In the genomic region with DNA sequence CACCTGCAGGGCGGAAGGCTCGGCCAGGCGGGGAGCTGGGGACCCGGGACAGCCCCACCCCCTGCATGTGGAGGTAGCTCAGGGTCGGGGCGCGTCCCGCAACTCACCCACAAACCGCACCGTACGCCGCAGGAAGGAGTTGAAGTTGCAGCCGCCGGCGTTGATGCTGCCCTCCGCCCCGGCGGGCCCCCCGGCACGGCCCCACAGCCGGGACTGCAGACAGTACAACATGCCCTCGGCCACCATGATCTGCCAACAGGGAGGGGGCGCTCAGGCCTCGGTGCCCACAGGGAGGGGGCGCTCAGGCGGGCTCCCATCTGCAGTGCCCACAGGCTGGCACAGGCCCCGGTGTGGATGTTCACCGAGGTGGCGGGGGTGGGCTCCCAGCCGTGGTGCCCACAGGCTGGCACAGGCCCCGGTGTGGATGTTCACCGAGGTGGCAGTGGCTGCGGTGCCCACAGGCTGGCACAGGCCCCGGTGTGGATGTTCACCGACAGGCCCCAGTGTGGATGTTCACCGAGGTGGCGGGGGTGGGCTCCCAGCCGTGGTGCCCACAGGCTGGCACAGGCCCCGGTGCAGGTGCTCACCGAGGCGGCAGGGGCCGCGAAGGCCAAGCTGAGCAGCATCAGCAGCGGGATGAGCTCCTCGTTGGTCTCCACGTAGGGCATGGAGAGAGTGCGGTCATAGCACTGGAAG, we compare ENCODE assay signal across 1 cellular context.
TF ChIP-seq lines count a peak whose summit lies in the region.

No MANE protein-coding gene starts in this region.

TF ChIP-seq in K562, 482 proteins besides CTCF, POLR2A, EP300 and RAD21:
- TF ChIP-seq TAF9B (IDR thresholded peaks at IDR 0.05; ENCODE audit: partially characterized antibody), result no peak
- no peak for TF ChIP-seq SP1 (CRISPR knock-in tag; IDR thresholded peaks at IDR 0.05)
- TF ChIP-seq WHSC1 (IDR thresholded peaks at IDR 0.05; ENCODE audit: low read length), result no peak
- no peak for TF ChIP-seq NFATC3 (IDR thresholded peaks at IDR 0.05)
- TF ChIP-seq, protein P1, sequence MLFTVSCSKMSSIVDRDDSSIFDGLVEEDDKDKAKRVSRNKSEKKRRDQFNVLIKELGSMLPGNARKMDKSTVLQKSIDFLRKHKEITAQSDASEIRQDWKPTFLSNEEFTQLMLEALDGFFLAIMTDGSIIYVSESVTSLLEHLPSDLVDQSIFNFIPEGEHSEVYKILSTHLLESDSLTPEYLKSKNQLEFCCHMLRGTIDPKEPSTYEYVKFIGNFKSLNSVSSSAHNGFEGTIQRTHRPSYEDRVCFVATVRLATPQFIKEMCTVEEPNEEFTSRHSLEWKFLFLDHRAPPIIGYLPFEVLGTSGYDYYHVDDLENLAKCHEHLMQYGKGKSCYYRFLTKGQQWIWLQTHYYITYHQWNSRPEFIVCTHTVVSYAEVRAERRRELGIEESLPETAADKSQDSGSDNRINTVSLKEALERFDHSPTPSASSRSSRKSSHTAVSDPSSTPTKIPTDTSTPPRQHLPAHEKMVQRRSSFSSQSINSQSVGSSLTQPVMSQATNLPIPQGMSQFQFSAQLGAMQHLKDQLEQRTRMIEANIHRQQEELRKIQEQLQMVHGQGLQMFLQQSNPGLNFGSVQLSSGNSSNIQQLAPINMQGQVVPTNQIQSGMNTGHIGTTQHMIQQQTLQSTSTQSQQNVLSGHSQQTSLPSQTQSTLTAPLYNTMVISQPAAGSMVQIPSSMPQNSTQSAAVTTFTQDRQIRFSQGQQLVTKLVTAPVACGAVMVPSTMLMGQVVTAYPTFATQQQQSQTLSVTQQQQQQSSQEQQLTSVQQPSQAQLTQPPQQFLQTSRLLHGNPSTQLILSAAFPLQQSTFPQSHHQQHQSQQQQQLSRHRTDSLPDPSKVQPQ (CRISPR knock-in tag; IDR thresholded peaks at IDR 0.05; ENCODE audit: borderline replicate concordance), result no peak
- TF ChIP-seq PRMT5 (CRISPR knock-in tag; IDR thresholded peaks at IDR 0.05), result no peak
- TF ChIP-seq NELFE (IDR thresholded peaks at IDR 0.05; ENCODE audit: insufficient read depth, insufficient read length), result no peak
- TF ChIP-seq SMAD1 (IDR thresholded peaks at IDR 0.05; ENCODE audit: low read depth, low read length, partially characterized antibody), result no peak
- TF ChIP-seq HNRNPH1 (optimal IDR thresholded peaks at IDR 0.05; ENCODE audit: low read depth, low read length), result no peak
- no peak for TF ChIP-seq MED1 (CRISPR knock-in tag; IDR thresholded peaks at IDR 0.05; ENCODE audit: borderline replicate concordance)
- TF ChIP-seq NCOA2 (IDR thresholded peaks at IDR 0.05; ENCODE audit: partially characterized antibody in 2 of 2), result no peak
- TF ChIP-seq HMG20A (CRISPR knock-in tag; conservative IDR thresholded peaks at IDR 0.05), result no peak
- TF ChIP-seq, protein P2, sequence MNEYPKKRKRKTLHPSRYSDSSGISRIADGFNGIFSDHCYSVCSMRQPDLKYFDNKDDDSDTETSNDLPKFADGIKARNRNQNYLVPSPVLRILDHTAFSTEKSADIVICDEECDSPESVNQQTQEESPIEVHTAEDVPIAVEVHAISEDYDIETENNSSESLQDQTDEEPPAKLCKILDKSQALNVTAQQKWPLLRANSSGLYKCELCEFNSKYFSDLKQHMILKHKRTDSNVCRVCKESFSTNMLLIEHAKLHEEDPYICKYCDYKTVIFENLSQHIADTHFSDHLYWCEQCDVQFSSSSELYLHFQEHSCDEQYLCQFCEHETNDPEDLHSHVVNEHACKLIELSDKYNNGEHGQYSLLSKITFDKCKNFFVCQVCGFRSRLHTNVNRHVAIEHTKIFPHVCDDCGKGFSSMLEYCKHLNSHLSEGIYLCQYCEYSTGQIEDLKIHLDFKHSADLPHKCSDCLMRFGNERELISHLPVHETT (CRISPR knock-in tag; conservative IDR thresholded peaks at IDR 0.05 in 1 of 2, IDR thresholded peaks at IDR 0.05 in 1 of 2), result no peak
- peak; percentile 11 for TF ChIP-seq PRPF4 (IDR thresholded peaks at IDR 0.05; ENCODE audit: insufficient read depth, low read depth, low read length, poor library complexity, severe bottlenecking)
- peak; percentile 84 for TF ChIP-seq RBM22 (IDR thresholded peaks at IDR 0.05; ENCODE audit: low read depth, low read length, poor library complexity, severe bottlenecking)
- no peak for TF ChIP-seq MIER1 (IDR thresholded peaks at IDR 0.05; ENCODE audit: low read depth)
- 0 out of 2 replicates have a peak, but pooled peaks have one; percentile 72 for TF ChIP-seq RBM14 (IDR thresholded peaks at IDR 0.05; ENCODE audit: borderline replicate concordance, insufficient read depth, low read depth, low read length)
- no peak for TF ChIP-seq JUND (IDR thresholded peaks at IDR 0.05; ENCODE audit: borderline replicate concordance, low read depth, low read length)
- TF ChIP-seq JUND (tag; IDR thresholded peaks at IDR 0.05; ENCODE audit: borderline replicate concordance, low read depth, low read length), result no peak
- no peak for TF ChIP-seq ASH1L (IDR thresholded peaks at IDR 0.05; ENCODE audit: borderline replicate concordance, low read depth, partially characterized antibody)
- TF ChIP-seq HNRNPL (IDR thresholded peaks at IDR 0.05; ENCODE audit: low read depth, low read length), result peak; percentile 99
- no peak for TF ChIP-seq CHD2 (IDR thresholded peaks at IDR 0.05; ENCODE audit: low read depth, low read length)
- TF ChIP-seq ZNF445 (CRISPR knock-in tag; IDR thresholded peaks at IDR 0.05; ENCODE audit: low read depth), result no peak
- no peak for TF ChIP-seq EP400 (IDR thresholded peaks at IDR 0.05)
- TF ChIP-seq FIP1L1 (IDR thresholded peaks at IDR 0.05; ENCODE audit: low read depth, low read length, poor library complexity, severe bottlenecking), result peak; percentile 71
- TF ChIP-seq, protein P3, sequence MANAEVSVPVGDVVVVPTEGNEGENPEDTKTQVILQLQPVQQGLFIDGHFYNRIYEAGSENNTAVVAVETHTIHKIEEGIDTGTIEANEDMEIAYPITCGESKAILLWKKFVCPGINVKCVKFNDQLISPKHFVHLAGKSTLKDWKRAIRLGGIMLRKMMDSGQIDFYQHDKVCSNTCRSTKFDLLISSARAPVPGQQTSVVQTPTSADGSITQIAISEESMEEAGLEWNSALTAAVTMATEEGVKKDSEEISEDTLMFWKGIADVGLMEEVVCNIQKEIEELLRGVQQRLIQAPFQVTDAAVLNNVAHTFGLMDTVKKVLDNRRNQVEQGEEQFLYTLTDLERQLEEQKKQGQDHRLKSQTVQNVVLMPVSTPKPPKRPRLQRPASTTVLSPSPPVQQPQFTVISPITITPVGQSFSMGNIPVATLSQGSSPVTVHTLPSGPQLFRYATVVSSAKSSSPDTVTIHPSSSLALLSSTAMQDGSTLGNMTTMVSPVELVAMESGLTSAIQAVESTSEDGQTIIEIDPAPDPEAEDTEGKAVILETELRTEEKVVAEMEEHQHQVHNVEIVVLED (CRISPR knock-in tag; IDR thresholded peaks at IDR 0.05), result no peak
